13 cellular contexts compared by ENCODE assay signal in the genomic region with DNA sequence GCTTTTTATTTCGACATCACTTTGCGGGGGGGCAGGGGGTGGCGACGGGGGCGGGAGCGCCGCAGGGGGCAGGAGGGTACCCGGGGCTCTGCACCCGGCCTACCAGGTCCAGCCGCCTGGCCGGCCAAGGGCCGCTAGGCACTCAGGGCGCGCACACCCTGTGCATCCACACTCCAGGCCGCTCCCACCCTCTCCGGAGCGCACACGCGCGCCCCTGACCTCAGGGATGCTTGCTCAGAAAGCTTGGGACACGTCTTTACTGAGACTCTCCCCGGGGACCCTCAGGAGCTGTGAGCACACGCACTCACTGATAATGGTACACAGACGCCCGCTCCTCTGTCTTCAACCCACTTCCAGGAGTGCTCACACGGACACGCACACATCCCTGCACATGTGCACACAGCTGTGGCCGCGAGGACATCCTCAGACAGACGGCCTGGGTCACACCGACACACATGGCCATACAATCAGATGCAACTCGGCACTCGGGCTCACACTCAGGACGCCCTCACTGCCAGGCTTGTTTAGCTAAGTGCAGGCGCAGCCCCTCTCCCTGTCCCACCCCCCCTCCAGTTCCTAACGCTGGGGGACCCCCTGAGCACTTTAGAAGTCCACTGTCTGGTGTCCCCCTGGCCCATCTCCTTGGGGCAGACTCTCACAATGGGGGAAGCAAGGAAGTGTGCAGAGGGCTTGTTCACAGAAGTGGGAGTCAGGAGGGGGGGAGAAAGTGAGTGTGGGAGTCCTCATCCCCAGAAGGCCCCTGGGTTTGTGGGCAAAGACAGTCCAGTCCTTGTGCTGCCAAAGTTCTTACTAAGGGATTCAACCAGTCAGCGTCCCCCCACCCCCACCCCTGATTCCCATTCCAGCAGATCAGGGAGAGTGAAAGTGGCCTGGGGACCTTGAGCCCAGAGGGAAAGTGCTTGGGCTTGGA. TPM values are rescaled to one million over a fixed set of nuclear protein-coding genes. Genes with fewer than 3 reads are reported as not detected.
DNase-seq lines count a peak whose midpoint lies in the region; ATAC-seq and TF ChIP-seq lines count a peak whose summit lies in the region.
"Had no signal": no experiment of that assay in that cellular context is flagged by ENCODE, and none has a peak within 500 bp of the region (broad histone marks: within the 10 kb centered on the region; RNA-seq: fewer than 3 reads in every experiment).

No MANE protein-coding gene starts in this region.

- H3K4me1 ChIP-seq in A673 (ENCODE audit: insufficient read depth, low read length, poor library complexity, severe bottlenecking) = peaks cover 15% of the 10 kb centered on the region

- ATAC-seq in GM19395 (IDR thresholded peaks at IDR 0.05; ENCODE audit: unreplicated experiment) = no peak

- peaks cover 13% of the 10 kb centered on the region for H3K27me3 ChIP-seq in A673 (replicated peaks; ENCODE audit: insufficient read depth, low read depth, low read length, poor library complexity)
- peaks cover 29 to 98% (median 85%) of the 10 kb centered on the region in 45 donors for H3K27me3 ChIP-seq in dorsolateral prefrontal cortex

- CTCF ChIA-PET in A673 (lab: Charles Lee) = interaction anchor here (0.6 kb wide), 1 partner anchor 68 kb away, joined by 3 read pairs; no protein-coding TSS in a partner anchor

- H3K4me3 ChIP-seq in A673 (ENCODE audit: low read depth, low read length, poor library complexity, severe bottlenecking) = peak overlapping the region; percentile 43
- peak overlapping the region in 30 of 59 donors; percentile 12 to 65 (median 34) for H3K4me3 ChIP-seq in dorsolateral prefrontal cortex

- no peaks in the 10 kb centered on the region for H3K36me3 ChIP-seq in A673 (ENCODE audit: insufficient read depth, low read length, poor library complexity, severe bottlenecking)

- in situ Hi-C loops in KBM-7 (cut with MboI; ENCODE audit: low pct_unique_long_range_greater_than_20kb, low sequenced_read_pairs) = no loop called here

- intact Hi-C loops in A673 (cut with micrococcal nuclease; ENCODE audit: unreplicated experiment) (loop anchor here (5.0 kb wide), 1 partner anchor 66 kb away; no protein-coding TSS in a partner anchor), dorsolateral prefrontal cortex (cut with DNase I) (loop anchor here in 1 of 2 donors (10.0 kb wide), 1 partner anchor 409 kb away; no protein-coding TSS in a partner anchor)

- no peaks in the 10 kb centered on the region for H3K9me3 ChIP-seq in A673 (ENCODE audit: low read depth, low read length, poor library complexity, severe bottlenecking)

- no peaks in the 10 kb centered on the region for H3K9me3 Mint-ChIP-seq in neural crest cell

- POLR2A ChIA-PET in A673 (lab: Charles Lee; ENCODE audit: low non-redundant PET) = no interaction called here

- no peak overlapping the region for H3K27ac ChIP-seq in A673 (ENCODE audit: low read depth, low read length, poor library complexity, severe bottlenecking)
- H3K27ac ChIP-seq in dorsolateral prefrontal cortex = peak overlapping the region in 2 of 59 donors; percentile 60 to 62

- peaks cover 15% of the 10 kb centered on the region for H3K4me1 Mint-ChIP-seq in neural crest cell

- DNase-seq in A673 (ENCODE audit: low spot score) (peak; percentile 24), ELF-1 (ENCODE audit: low read depth, low spot score) (peak; percentile 29), dorsolateral prefrontal cortex (peak in 2 of 10 donors; percentile 17 to 31), neural crest cell (ENCODE audit: low read depth, low spot score) (no peak), KBM-7 (no peak), GOT3 (lab: John Stamatoyannopoulos, UW) (no peak), DMS153 treated with DMSO at 0.1 percent for 48 hours (lab: John Stamatoyannopoulos, UW; ENCODE audit: unreplicated experiment) (no peak)
- DNase-seq: activated T-cell treated with anti-CD3 and anti-CD28 coated beads for 4 hours; cerebellar nuclear complex; NCI-H1092; NK-92 treated with Interleukin-12 subunit alpha and Interleukin-12 subunit beta, amount 100 ng/mL, for 24 hours had no signal

- no TSS peak for BruUV-seq in A673 (replicated peaks; lab: Mats Ljungman, UMichigan)

- H3K27me3 Mint-ChIP-seq in neural crest cell (ENCODE audit: low read depth) = peaks cover 95% of the 10 kb centered on the region

- peaks cover 3% of the 10 kb centered on the region for H3K36me3 Mint-ChIP-seq in neural crest cell (ENCODE audit: low read depth)

- peak overlapping the region; percentile 28 for H3K4me3 Mint-ChIP-seq in neural crest cell

- TF ChIP-seq CTCF in A673 (conservative IDR thresholded peaks at IDR 0.05; ENCODE audit: low read depth, low read length) = no peak
- TF ChIP-seq CTCF in dorsolateral prefrontal cortex (IDR thresholded peaks at IDR 0.05 in 54 of 56, conservative IDR thresholded peaks at IDR 0.05 in 2 of 56; ENCODE audit: low read depth in 1 of 56, partially characterized antibody in 56 of 56) = no peak
- TF ChIP-seq CTCF in neural crest cell (conservative IDR thresholded peaks at IDR 0.05) = no peak

- H3K27ac Mint-ChIP-seq in neural crest cell (ENCODE audit: unreplicated experiment) = no peak overlapping the region

RNA-seq across cellular contexts. Expression of a gene that starts 0.5 kb away (rescaled TPM):
- total RNA-seq in A673 (2021) = 14.2 and 19.4 TPM in 2 replicates
- 10 to 100 TPM in 4 of 120 experiments, 1 to 10 TPM in 115, under 1 TPM in 1; 0.98 to 13.1 (median 4.3) TPM for total RNA-seq in dorsolateral prefrontal cortex
- 0.30 and 0.52 TPM in 2 replicates for total RNA-seq in neural crest cell

RNA-seq across cellular contexts. Expression of a gene that starts 26.8 kb away (rescaled TPM):
- not detected in 2 replicates for total RNA-seq in A673 (2021)
- total RNA-seq in dorsolateral prefrontal cortex = not detected
- not detected in 2 replicates for total RNA-seq in neural crest cell
- total RNA-seq: mononuclear cell had no signal

Comparison
In these comparisons a context has a peak if more than half of its experiments do, and no peak if none do; other contexts are left out.
1. DNase-seq: peak in A673 (single experiment) and ELF-1 (single experiment); none in neural crest cell (single experiment), KBM-7 (single experiment), GOT3 (single experiment) and DMS153 treated with DMSO at 0.1 percent for 48 hours (single experiment).